In genomic region chr17:10031606-10032005, GRCh38 we compare ENCODE assay signal across 16 cellular contexts.
A peak's percentile ranks its signal among the peaks of the same experiment; 100 is the strongest.
DNase-seq lines count a peak whose midpoint lies in the region; ATAC-seq and TF ChIP-seq lines count a peak whose summit lies in the region.
"Had no signal": no experiment of that assay in that cellular context is flagged by ENCODE, and none has a peak within 500 bp of the region (broad histone marks: within the 10 kb centered on the region; RNA-seq: fewer than 3 reads in every experiment).

No MANE protein-coding gene starts in this region.

- peak overlapping the region; percentile 67 for H3K27ac ChIP-seq in temporal lobe (ENCODE audit: low read depth, low read length)
- H3K27ac ChIP-seq in left lung = no peak overlapping the region
- H3K27ac ChIP-seq: C4-2B had no signal

- no peaks in the 10 kb centered on the region for H3K36me3 ChIP-seq in left lung

- H3K4me1 Mint-ChIP-seq in CD14-positive monocyte (peaks cover 97% of the 10 kb centered on the region), neural crest cell (peaks cover 69% of the 10 kb centered on the region)
- peaks cover 94% of the 10 kb centered on the region for H3K4me1 Mint-ChIP-seq in dendritic cell treated with granulocyte-macrophage colony-stimulating factor and Interleukin-4, amounts not matched to agents 40 ng/mL and 50 ng/mL, for 4 days (ENCODE audit: low read depth)

- H3K27me3 Mint-ChIP-seq in CD14-positive monocyte (ENCODE audit: low read depth in 3 of 3) = no peaks in the 10 kb centered on the region
- H3K27me3 Mint-ChIP-seq in dendritic cell treated with granulocyte-macrophage colony-stimulating factor and Interleukin-4, amounts not matched to agents 40 ng/mL and 50 ng/mL, for 4 days = no peaks in the 10 kb centered on the region
- no peaks in the 10 kb centered on the region for H3K27me3 Mint-ChIP-seq in neural crest cell (ENCODE audit: low read depth)

- TF ChIP-seq CTCF in CD14-positive monocyte (IDR thresholded peaks at IDR 0.05) = no peak
- TF ChIP-seq CTCF in neural crest cell (conservative IDR thresholded peaks at IDR 0.05) = no peak
- no peak for TF ChIP-seq CTCF in left lung (IDR thresholded peaks at IDR 0.05)

- peaks cover 48 to 68% of the 10 kb centered on the region in 2 donors for H3K36me3 Mint-ChIP-seq in CD14-positive monocyte
- H3K36me3 Mint-ChIP-seq in dendritic cell treated with granulocyte-macrophage colony-stimulating factor and Interleukin-4, amounts not matched to agents 40 ng/mL and 50 ng/mL, for 4 days (ENCODE audit: low read depth) = peaks cover 34% of the 10 kb centered on the region
- H3K36me3 Mint-ChIP-seq in neural crest cell (ENCODE audit: low read depth) = peaks cover 7% of the 10 kb centered on the region

- DNase-seq in CD14-positive monocyte (ENCODE audit: low spot score) = no peak
- DNase-seq in neural crest cell (ENCODE audit: low read depth, low spot score) = no peak
- DNase-seq in left lung = no peak
- no peak for DNase-seq in middle frontal gyrus (ENCODE audit: extremely low spot score, low spot score)
- DNase-seq in effector CD4-positive, alpha-beta T cell = no peak
- DNase-seq: COR-L47, DMS 273 treated with DMSO at 0.1 percent for 48 hours, DND-41, NCI-H1105, NCI-H1694 treated with DMSO at 0.1 percent for 48 hours, NCI-H510A treated with DMSO at 0.1 percent for 48 hours, NCI-H774 had no signal

- H3K4me1 ChIP-seq in left lung = peaks cover 0 to 91% of the 10 kb centered on the region in 2 donors

- no peaks in the 10 kb centered on the region for H3K9me3 ChIP-seq in left lung

- H3K27me3 ChIP-seq in left lung = peaks cover 8 to 72% of the 10 kb centered on the region in 2 donors

- H3K4me3 Mint-ChIP-seq in CD14-positive monocyte (no peak overlapping the region), neural crest cell (peak overlapping the region; percentile 24)
- no peak overlapping the region for H3K4me3 Mint-ChIP-seq in dendritic cell treated with granulocyte-macrophage colony-stimulating factor and Interleukin-4, amounts not matched to agents 40 ng/mL and 50 ng/mL, for 4 days

- H3K9me3 Mint-ChIP-seq in CD14-positive monocyte (no peaks in the 10 kb centered on the region), neural crest cell (no peaks in the 10 kb centered on the region)
- no peaks in the 10 kb centered on the region for H3K9me3 Mint-ChIP-seq in dendritic cell treated with granulocyte-macrophage colony-stimulating factor and Interleukin-4, amounts not matched to agents 40 ng/mL and 50 ng/mL, for 4 days

- ATAC-seq in left lung = no peak
- ATAC-seq: Right ventricle myocardium inferior had no signal

- no peak overlapping the region for H3K4me3 ChIP-seq in left lung

- intact Hi-C loops in CD14-positive monocyte (cut with micrococcal nuclease) = no loop called here
- intact Hi-C loops in dendritic cell treated with granulocyte-macrophage colony-stimulating factor and Interleukin-4, amounts not matched to agents 40 ng/mL and 50 ng/mL, for 4 days (cut with micrococcal nuclease) = no loop called here
- intact Hi-C loops in left lung (cut with DNase I) = no loop called here

- H3K27ac Mint-ChIP-seq in CD14-positive monocyte (peak overlapping the region in 4 of 7 donors; percentile 30 to 99 (median 82)), neural crest cell (ENCODE audit: unreplicated experiment) (no peak overlapping the region)
- H3K27ac Mint-ChIP-seq in dendritic cell treated with granulocyte-macrophage colony-stimulating factor and Interleukin-4, amounts not matched to agents 40 ng/mL and 50 ng/mL, for 4 days = peak overlapping the region; percentile 27
